Comparison of ENCODE assay signal across 20 cellular contexts in genomic region chr4:128751354-128751753, GRCh38.
"Had no signal": no experiment of that assay in that cellular context is flagged by ENCODE, and none has a peak within 500 bp of the region (broad histone marks: within the 10 kb centered on the region; RNA-seq: fewer than 3 reads in every experiment).

No MANE protein-coding gene starts in this region.

- H3K4me1 Mint-ChIP-seq: activated CD4-positive, alpha-beta T cell treated with anti-CD3 and anti-CD28 coated beads, Interleukin-2, amount 10 ng/mL, durations not matched to agents 24 days and 14 days; activated T-helper 17 cell treated with anti-CD3 and anti-CD28 coated beads, Interleukin-2, amount 50 U/mL, for 72 hours; naive thymus-derived CD8-positive, alpha-beta T cell; stimulated activated memory B cell treated with anti-CD40 and anti-IgM and Interleukin-4, amounts not matched to agents 10 μg/mL and 1 μg/mL and 100 μg/mL, for 72 hours had no signal

- H3K36me3 Mint-ChIP-seq: activated naive CD8-positive, alpha-beta T cell treated with anti-CD3 and anti-CD28 coated beads, Interleukin-2, amount 10 ng/mL, durations not matched to agents 7 days and 5 days; naive thymus-derived CD8-positive, alpha-beta T cell; stimulated activated memory B cell treated with anti-CD40 and anti-IgM and Interleukin-4, amounts not matched to agents 10 μg/mL and 1 μg/mL and 100 μg/mL, for 72 hours had no signal

- H3K4me3 Mint-ChIP-seq: activated CD4-positive, alpha-beta T cell treated with anti-CD3 and anti-CD28 coated beads, Interleukin-2, amount 10 ng/mL, durations not matched to agents 24 days and 14 days; activated CD8-positive, alpha-beta T cell treated with anti-CD3 and anti-CD28 coated beads for 36 hours; activated naive CD8-positive, alpha-beta T cell treated with anti-CD3 and anti-CD28 coated beads, Interleukin-2, amount 10 ng/mL, durations not matched to agents 7 days and 5 days; activated T-helper 17 cell treated with anti-CD3 and anti-CD28 coated beads, Interleukin-2, amount 50 U/mL, for 72 hours; naive thymus-derived CD8-positive, alpha-beta T cell; stimulated activated memory B cell treated with anti-CD40 and anti-IgM and Interleukin-4, amounts not matched to agents 10 μg/mL and 1 μg/mL and 100 μg/mL, for 72 hours; T-helper 2 cell treated with Interferon-gamma antibody and Interleukin-4, amounts not matched to agents 5 μg/mL and 100 μg/mL, for 36 hours had no signal

- H3K27me3 ChIP-seq: heart right ventricle, upper lobe of right lung had no signal

- H3K4me1 ChIP-seq: heart right ventricle, psoas muscle, upper lobe of right lung had no signal

- H3K27me3 Mint-ChIP-seq: activated naive CD8-positive, alpha-beta T cell treated with anti-CD3 and anti-CD28 coated beads, Interleukin-2, amount 10 ng/mL, durations not matched to agents 7 days and 5 days; activated T-helper 17 cell treated with anti-CD3 and anti-CD28 coated beads, Interleukin-2, amount 50 U/mL, for 72 hours; naive thymus-derived CD8-positive, alpha-beta T cell; stimulated activated memory B cell treated with anti-CD40 and anti-IgM and Interleukin-4, amounts not matched to agents 10 μg/mL and 1 μg/mL and 100 μg/mL, for 72 hours had no signal

- H3K27ac Mint-ChIP-seq: activated CD4-positive, alpha-beta T cell treated with anti-CD3 and anti-CD28 coated beads, Interleukin-2, amount 10 ng/mL, durations not matched to agents 24 days and 14 days; activated CD8-positive, alpha-beta T cell treated with anti-CD3 and anti-CD28 coated beads for 36 hours; activated naive CD8-positive, alpha-beta T cell treated with anti-CD3 and anti-CD28 coated beads, Interleukin-2, amount 10 ng/mL, durations not matched to agents 7 days and 5 days; activated T-helper 17 cell treated with anti-CD3 and anti-CD28 coated beads, Interleukin-2, amount 50 U/mL, for 72 hours; stimulated activated memory B cell treated with anti-CD40 and anti-IgM and Interleukin-4, amounts not matched to agents 10 μg/mL and 1 μg/mL and 100 μg/mL, for 72 hours; T-helper 2 cell treated with Interferon-gamma antibody and Interleukin-4, amounts not matched to agents 5 μg/mL and 100 μg/mL, for 36 hours had no signal

- H3K4me3 ChIP-seq: coronary artery, heart right ventricle, psoas muscle, thoracic aorta, upper lobe of right lung had no signal

- ATAC-seq: activated CD8-positive, alpha-beta T cell treated with anti-CD3 and anti-CD28 coated beads for 36 hours; activated T-helper 17 cell treated with anti-CD3 and anti-CD28 coated beads, Interleukin-2, amount 50 U/mL, for 72 hours; esophagus mucosa; heart right ventricle; naive thymus-derived CD8-positive, alpha-beta T cell; psoas muscle; sciatic nerve; upper lobe of right lung had no signal

- H3K36me3 ChIP-seq: heart right ventricle, thoracic aorta, upper lobe of right lung had no signal

- DNase-seq: activated CD4-positive, alpha-beta T cell treated with anti-CD3 and anti-CD28 coated beads, Interleukin-2, amount 10 ng/mL, durations not matched to agents 24 days and 14 days; activated CD4-positive, CD25-positive, alpha-beta regulatory T cell; activated CD8-positive, alpha-beta T cell treated with anti-CD3 and anti-CD28 coated beads for 36 hours; activated naive CD4-positive, alpha-beta T cell; activated naive CD8-positive, alpha-beta T cell treated with anti-CD3 and anti-CD28 coated beads, Interleukin-2, amount 10 ng/mL, durations not matched to agents 7 days and 5 days; activated T-cell treated with anti-CD3 and anti-CD28 coated beads, Interleukin-2, amount 50 U/mL, for 1 hour; anterior cingulate cortex; heart right ventricle; mesenchymal stem cell; naive thymus-derived CD8-positive, alpha-beta T cell; psoas muscle; stimulated activated CD4-positive, alpha-beta T cell treated with anti-CD3 and anti-CD28 coated beads, Interleukin-4, amount 100 ng/mL, for 4 hours; upper lobe of right lung had no signal

- H3K9me3 Mint-ChIP-seq: activated CD8-positive, alpha-beta T cell treated with anti-CD3 and anti-CD28 coated beads for 36 hours; activated naive CD8-positive, alpha-beta T cell treated with anti-CD3 and anti-CD28 coated beads, Interleukin-2, amount 10 ng/mL, durations not matched to agents 7 days and 5 days; activated T-helper 17 cell treated with anti-CD3 and anti-CD28 coated beads, Interleukin-2, amount 50 U/mL, for 72 hours; naive thymus-derived CD8-positive, alpha-beta T cell; stimulated activated memory B cell treated with anti-CD40 and anti-IgM and Interleukin-4, amounts not matched to agents 10 μg/mL and 1 μg/mL and 100 μg/mL, for 72 hours; T-helper 2 cell treated with Interferon-gamma antibody and Interleukin-4, amounts not matched to agents 5 μg/mL and 100 μg/mL, for 36 hours had no signal

- H3K9me3 ChIP-seq: heart right ventricle, psoas muscle, thoracic aorta, upper lobe of right lung had no signal
